In the genomic region with DNA sequence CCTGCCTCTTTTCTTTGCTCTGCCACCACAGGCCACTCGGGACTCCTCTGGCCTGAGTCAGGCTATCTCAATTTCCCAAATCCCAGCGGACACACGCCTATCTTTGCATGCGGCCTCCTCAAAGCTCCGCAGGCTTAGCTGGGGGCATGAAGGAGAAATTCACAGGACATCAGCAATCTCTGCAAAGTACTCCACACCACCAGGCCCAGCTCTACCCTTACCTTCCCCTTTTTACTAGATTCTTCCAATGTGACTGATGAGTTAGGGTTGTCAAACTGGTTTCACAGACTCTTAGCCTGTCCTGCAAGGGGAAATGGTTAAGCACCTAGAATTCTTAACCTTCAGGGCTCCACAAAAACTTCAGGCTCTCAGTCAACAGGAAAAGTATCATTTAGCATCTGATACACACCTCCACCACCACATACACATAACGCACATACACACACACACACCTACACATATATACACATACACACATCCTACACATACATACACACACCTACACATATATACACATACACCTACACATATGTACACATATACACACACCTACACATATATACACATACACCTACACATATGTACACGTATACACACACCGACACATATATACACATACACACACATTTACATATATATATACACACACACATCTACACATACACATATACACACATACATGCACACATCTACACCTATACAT, we compare ENCODE assay signal across 1 cellular context.
TF ChIP-seq lines count a peak whose summit lies in the region.

No MANE protein-coding gene starts in this region.

TF ChIP-seq in IMR-90, 13 proteins besides CTCF, POLR2A, EP300 and RAD21:
- TF ChIP-seq BHLHE40 (IDR thresholded peaks at IDR 0.05; ENCODE audit: low read depth, low read length) (no peak), MAZ (IDR thresholded peaks at IDR 0.05; ENCODE audit: borderline replicate concordance, low read depth, low read length) (no peak), MAFK (IDR thresholded peaks at IDR 0.05; ENCODE audit: low read depth, low read length) (no peak), FOS (IDR thresholded peaks at IDR 0.05; ENCODE audit: low read depth, low read length) (no peak), MXI1 (IDR thresholded peaks at IDR 0.05; ENCODE audit: borderline replicate concordance, low read depth, low read length) (no peak), RCOR1 (IDR thresholded peaks at IDR 0.05; ENCODE audit: insufficient replicate concordance, low read length) (no peak), CEBPB (IDR thresholded peaks at IDR 0.05; ENCODE audit: low read depth, low read length) (no peak), SMC3 (IDR thresholded peaks at IDR 0.05; ENCODE audit: low read depth, low read length) (no peak), NFE2L2 (IDR thresholded peaks at IDR 0.05; ENCODE audit: low read depth, low read length) (no peak), USF2 (IDR thresholded peaks at IDR 0.05; ENCODE audit: low read depth, low read length) (no peak), RFX5 (IDR thresholded peaks at IDR 0.05; ENCODE audit: low read depth, low read length) (no peak), CHD1 (IDR thresholded peaks at IDR 0.05; ENCODE audit: low read depth, low read length) (no peak)
- TF ChIP-seq, protein P1, sequence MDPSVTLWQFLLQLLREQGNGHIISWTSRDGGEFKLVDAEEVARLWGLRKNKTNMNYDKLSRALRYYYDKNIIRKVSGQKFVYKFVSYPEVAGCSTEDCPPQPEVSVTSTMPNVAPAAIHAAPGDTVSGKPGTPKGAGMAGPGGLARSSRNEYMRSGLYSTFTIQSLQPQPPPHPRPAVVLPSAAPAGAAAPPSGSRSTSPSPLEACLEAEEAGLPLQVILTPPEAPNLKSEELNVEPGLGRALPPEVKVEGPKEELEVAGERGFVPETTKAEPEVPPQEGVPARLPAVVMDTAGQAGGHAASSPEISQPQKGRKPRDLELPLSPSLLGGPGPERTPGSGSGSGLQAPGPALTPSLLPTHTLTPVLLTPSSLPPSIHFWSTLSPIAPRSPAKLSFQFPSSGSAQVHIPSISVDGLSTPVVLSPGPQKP (IDR thresholded peaks at IDR 0.05; ENCODE audit: borderline replicate concordance, low read depth, low read length), result no peak
